In genomic region chr13:51675877-51676276, GRCh38 we compare ENCODE assay signal across 1 cellular context.
TF ChIP-seq lines count a peak whose summit lies in the region.

No MANE protein-coding gene starts in this region.

TF ChIP-seq in GM23338, 12 proteins besides CTCF, POLR2A, EP300 and RAD21 (continued from another document):
- TF ChIP-seq REST (IDR thresholded peaks at IDR 0.05; ENCODE audit: unreplicated experiment) (no peak), STAT1 (IDR thresholded peaks at IDR 0.05; ENCODE audit: unreplicated experiment) (no peak)
